In the genomic region with DNA sequence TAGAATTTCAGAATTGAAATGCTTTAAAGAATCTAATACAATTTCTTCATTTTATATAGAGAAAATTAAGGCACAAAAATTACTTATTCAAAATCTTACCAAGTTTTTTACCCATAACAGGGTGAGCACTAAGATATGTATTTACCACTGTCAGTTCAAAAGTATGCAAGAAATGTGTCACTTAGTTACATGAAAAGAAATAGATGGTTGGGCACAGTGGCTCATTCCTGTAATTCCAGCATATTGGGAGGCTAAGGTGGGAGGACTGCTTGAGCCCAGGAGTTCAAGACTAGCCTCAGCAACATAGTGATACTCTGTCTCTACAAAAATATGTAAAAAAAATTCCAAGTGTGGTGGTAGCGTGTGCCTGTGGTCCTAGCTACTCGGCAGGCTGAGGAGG, we compare ENCODE assay signal across 1 cellular context.
TF ChIP-seq lines count a peak whose summit lies in the region.

No MANE protein-coding gene starts in this region.

TF ChIP-seq in IMR-90, 13 proteins besides CTCF, POLR2A, EP300 and RAD21:
- no peak for TF ChIP-seq RCOR1 (IDR thresholded peaks at IDR 0.05; ENCODE audit: insufficient replicate concordance, low read length)
- TF ChIP-seq, protein P1, sequence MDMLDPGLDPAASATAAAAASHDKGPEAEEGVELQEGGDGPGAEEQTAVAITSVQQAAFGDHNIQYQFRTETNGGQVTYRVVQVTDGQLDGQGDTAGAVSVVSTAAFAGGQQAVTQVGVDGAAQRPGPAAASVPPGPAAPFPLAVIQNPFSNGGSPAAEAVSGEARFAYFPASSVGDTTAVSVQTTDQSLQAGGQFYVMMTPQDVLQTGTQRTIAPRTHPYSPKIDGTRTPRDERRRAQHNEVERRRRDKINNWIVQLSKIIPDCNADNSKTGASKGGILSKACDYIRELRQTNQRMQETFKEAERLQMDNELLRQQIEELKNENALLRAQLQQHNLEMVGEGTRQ (IDR thresholded peaks at IDR 0.05; ENCODE audit: low read depth, low read length), result no peak
- no peak for TF ChIP-seq MXI1 (IDR thresholded peaks at IDR 0.05; ENCODE audit: borderline replicate concordance, low read depth, low read length)
- TF ChIP-seq MAZ (IDR thresholded peaks at IDR 0.05; ENCODE audit: borderline replicate concordance, low read depth, low read length), result no peak
- TF ChIP-seq SMC3 (IDR thresholded peaks at IDR 0.05; ENCODE audit: low read depth, low read length), result no peak
- no peak for TF ChIP-seq NFE2L2 (IDR thresholded peaks at IDR 0.05; ENCODE audit: low read depth, low read length)
- TF ChIP-seq, protein P2, sequence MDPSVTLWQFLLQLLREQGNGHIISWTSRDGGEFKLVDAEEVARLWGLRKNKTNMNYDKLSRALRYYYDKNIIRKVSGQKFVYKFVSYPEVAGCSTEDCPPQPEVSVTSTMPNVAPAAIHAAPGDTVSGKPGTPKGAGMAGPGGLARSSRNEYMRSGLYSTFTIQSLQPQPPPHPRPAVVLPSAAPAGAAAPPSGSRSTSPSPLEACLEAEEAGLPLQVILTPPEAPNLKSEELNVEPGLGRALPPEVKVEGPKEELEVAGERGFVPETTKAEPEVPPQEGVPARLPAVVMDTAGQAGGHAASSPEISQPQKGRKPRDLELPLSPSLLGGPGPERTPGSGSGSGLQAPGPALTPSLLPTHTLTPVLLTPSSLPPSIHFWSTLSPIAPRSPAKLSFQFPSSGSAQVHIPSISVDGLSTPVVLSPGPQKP (IDR thresholded peaks at IDR 0.05; ENCODE audit: borderline replicate concordance, low read depth, low read length), result no peak
- no peak for TF ChIP-seq BHLHE40 (IDR thresholded peaks at IDR 0.05; ENCODE audit: low read depth, low read length)
- TF ChIP-seq CHD1 (IDR thresholded peaks at IDR 0.05; ENCODE audit: low read depth, low read length), result no peak
- no peak for TF ChIP-seq RFX5 (IDR thresholded peaks at IDR 0.05; ENCODE audit: low read depth, low read length)
- no peak for TF ChIP-seq CEBPB (IDR thresholded peaks at IDR 0.05; ENCODE audit: low read depth, low read length)
- no peak for TF ChIP-seq MAFK (IDR thresholded peaks at IDR 0.05; ENCODE audit: low read depth, low read length)
- no peak for TF ChIP-seq FOS (IDR thresholded peaks at IDR 0.05; ENCODE audit: low read depth, low read length)
TF ChIP-seq in IMR-90: peak in this region for 0.
